1 cellular context compared by ENCODE assay signal in the genomic region with DNA sequence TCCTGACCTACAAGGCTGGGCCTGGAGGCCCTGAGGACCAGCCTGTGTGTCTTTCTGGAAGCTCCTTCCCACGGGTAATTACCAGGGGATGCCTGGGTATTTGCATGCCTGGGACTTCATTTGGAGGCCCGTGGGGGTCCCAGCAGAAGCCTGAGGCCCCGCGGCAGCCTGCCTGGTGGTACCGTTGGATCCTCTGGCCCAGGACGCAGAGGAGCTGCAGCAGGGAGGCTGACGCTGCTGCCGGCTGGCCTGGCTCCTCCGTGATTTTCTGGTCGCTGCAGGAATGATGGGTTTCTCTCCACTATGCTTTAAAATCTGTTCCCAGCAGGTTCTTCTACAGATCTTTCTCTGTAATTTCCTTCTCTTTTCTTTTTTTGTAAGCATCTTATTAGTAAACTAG.
TF ChIP-seq lines count a peak whose summit lies in the region.

No MANE protein-coding gene starts in this region.

TF ChIP-seq in K562, 482 proteins besides CTCF, POLR2A, EP300 and RAD21:
- TF ChIP-seq HMGN3 (IDR thresholded peaks at IDR 0.05; ENCODE audit: borderline replicate concordance, extremely low read depth, insufficient read length, low read depth, low read length) = peak; percentile 28
- no peak for TF ChIP-seq STAT5A (IDR thresholded peaks at IDR 0.05; ENCODE audit: borderline replicate concordance, low read length)
TF ChIP-seq in K562: peak in this region for 1.
